In genomic region chr12:110733857-110734373, GRCh38 we compare ENCODE assay signal across 13 cellular contexts. TPM values are rescaled to one million over a fixed set of nuclear protein-coding genes. Genes with fewer than 3 reads are reported as not detected.
A peak's percentile ranks its signal among the peaks of the same experiment; 100 is the strongest.
DNase-seq lines count a peak whose midpoint lies in the region; ATAC-seq, FAIRE-seq and TF ChIP-seq lines count a peak whose summit lies in the region.
"Had no signal": no experiment of that assay in that cellular context is flagged by ENCODE, and none has a peak within 500 bp of the region (broad histone marks: within the 10 kb centered on the region; RNA-seq: fewer than 3 reads in every experiment).

No MANE protein-coding gene starts in this region.

- H3K4me3 Mint-ChIP-seq in mesothelial cell of epicardium, result no peak overlapping the region

- H3K9me3 ChIP-seq in BLaER1 (no peaks in the 10 kb centered on the region), tibial nerve (no peaks in the 10 kb centered on the region)

- WGBS in tibial nerve, 2 donors, result 56 to 70% methylated on average over 2 of the region's 2 CpGs

- H3K36me3 Mint-ChIP-seq in mesothelial cell of epicardium, result peaks cover 22% of the 10 kb centered on the region

- no peak for TF ChIP-seq CTCF in mesothelial cell of epicardium (IDR thresholded peaks at IDR 0.05; ENCODE audit: unreplicated experiment)
- TF ChIP-seq CTCF in tibial nerve (IDR thresholded peaks at IDR 0.05), result no peak

- TF ChIP-seq POLR2A in tibial nerve (IDR thresholded peaks at IDR 0.05), result no peak

- peak overlapping the region; percentile 61; the same call in 1 of the 2 replicates for H3K9ac ChIP-seq in BLaER1

- H3K9me3 Mint-ChIP-seq in mesothelial cell of epicardium, result no peaks in the 10 kb centered on the region

- H4K20me1 ChIP-seq in BLaER1, result peaks cover 100% of the 10 kb centered on the region

- H3K4me3 ChIP-seq in BLaER1 (no peak overlapping the region), tibial nerve (no peak overlapping the region)

- H3K27me3 ChIP-seq in BLaER1 (no peaks in the 10 kb centered on the region), tibial nerve (no peaks in the 10 kb centered on the region)

- peak overlapping the region; percentile 76 for H3K4me2 ChIP-seq in BLaER1

- peaks cover 30% of the 10 kb centered on the region for H3K4me1 Mint-ChIP-seq in mesothelial cell of epicardium

- no peaks in the 10 kb centered on the region for H3K27me3 Mint-ChIP-seq in mesothelial cell of epicardium (ENCODE audit: low read depth)

- ATAC-seq in GM18520 (IDR thresholded peaks at IDR 0.05; ENCODE audit: unreplicated experiment), result no peak

- H3K27ac Mint-ChIP-seq in mesothelial cell of epicardium, result peak overlapping the region; percentile 7

- peaks cover 64% of the 10 kb centered on the region for H3K4me1 ChIP-seq in BLaER1
- peaks cover 0 to 73% (median 28%) of the 10 kb centered on the region in 4 donors for H3K4me1 ChIP-seq in tibial nerve

- FAIRE-seq in urothelium cell line (lab: Jason Lieb, UNC), result no peak
- FAIRE-seq: endometrium had no signal

- H3K27ac ChIP-seq in BLaER1 (no peak overlapping the region), tibial nerve (no peak overlapping the region)

- no peak for TF ChIP-seq EP300 in tibial nerve (IDR thresholded peaks at IDR 0.05)

- DNase-seq in DMS53 treated with DMSO at 0.1 percent for 48 hours (lab: John Stamatoyannopoulos, UW; ENCODE audit: unreplicated experiment) (peak; percentile 17), mesothelial cell of epicardium (ENCODE audit: low spot score in 2 of 2, unreplicated experiment in 2 of 2) (no peak), tibial nerve (ENCODE audit: low spot score in 2 of 2) (no peak), urothelium cell line (ENCODE audit: low spot score) (no peak), NCI-H2196 (lab: John Stamatoyannopoulos, UW; ENCODE audit: unreplicated experiment) (no peak)
- DNase-seq in activated CD8-positive, alpha-beta memory T cell treated with anti-CD3 and anti-CD28 coated beads, Interleukin-2, amount 50 U/mL, for 48 hours, result peak; percentile 33
- DNase-seq: activated CD4-positive, alpha-beta T cell treated with anti-CD3 and anti-CD28 coated beads, Interleukin-2, amount 50 U/mL, for 48 hours; COR-L47; NCI-H1436; NK-92 treated with Interleukin-12 subunit alpha and Interleukin-12 subunit beta, amount 100 ng/mL, for 24 hours had no signal

- H3K36me3 ChIP-seq in BLaER1 (peaks cover 89% of the 10 kb centered on the region), tibial nerve (peaks cover 0 to 52% (median 0%) of the 10 kb centered on the region in 3 donors)

RNA-seq across cellular contexts. Expression of gene PPP1CC, which starts 8.8 kb away (rescaled TPM):
- total RNA-seq in mesothelial cell of epicardium (147 to 156 TPM (median 150 TPM) in 3 replicates), tibial nerve (10 to 100 TPM; 74.5 to 96.4 (median 83.9) TPM)

RNA-seq across cellular contexts. Expression of gene HVCN1, which starts 45.0 kb away (rescaled TPM):
- total RNA-seq in mesothelial cell of epicardium, result 5.1 to 7.0 TPM (median 6.1 TPM) in 3 replicates
- total RNA-seq in tibial nerve, result 10 to 100 TPM in 2 of 4 donors, 1 to 10 TPM in 2; 4.5 to 13.8 (median 9.6) TPM

Comparison
In these comparisons a context has a peak if more than half of its experiments do, and no peak if none do; other contexts are left out.
1. DNase-seq: peak in DMS53 treated with DMSO at 0.1 percent for 48 hours (single experiment) and activated CD8-positive, alpha-beta memory T cell treated with anti-CD3 and anti-CD28 coated beads, Interleukin-2, amount 50 U/mL, for 48 hours (single experiment); none in mesothelial cell of epicardium (0 of 2), tibial nerve (0 of 2), urothelium cell line (single experiment) and NCI-H2196 (single experiment).